In genomic region chr6:5567352-5567751, GRCh38 we compare ENCODE assay signal across 28 cellular contexts.
DNase-seq lines count a peak whose midpoint lies in the region; ATAC-seq, FAIRE-seq and TF ChIP-seq lines count a peak whose summit lies in the region.
"Had no signal": no experiment of that assay in that cellular context is flagged by ENCODE, and none has a peak within 500 bp of the region (broad histone marks: within the 10 kb centered on the region; RNA-seq: fewer than 3 reads in every experiment).

No MANE protein-coding gene starts in this region.

- no peak for TF ChIP-seq POLR2A in H54 (IDR thresholded peaks at IDR 0.05; ENCODE audit: low read depth, low read length)
- TF ChIP-seq POLR2A in vagina (IDR thresholded peaks at IDR 0.05): no peak

- DNase-seq in SW480 (ENCODE audit: low spot score) (peak; percentile 15), GM13977 (ENCODE audit: low spot score) (no peak), H54 (ENCODE audit: insufficient read length, low spot score) (no peak), vagina (ENCODE audit: extremely low spot score in 2 of 2) (no peak)
- DNase-seq in stimulated activated CD4-positive, alpha-beta T cell treated with anti-CD3 and anti-CD28 coated beads, Interleukin-1b, Interleukin-23, amount 100 ng/mL, for 48 hours: no peak
- DNase-seq: activated B cell treated with CpG ODN at 0.5 μM for 24 hours; activated CD4-positive, alpha-beta T cell treated with anti-CD3 and anti-CD28 coated beads, Interleukin-2, amount 50 U/mL, for 48 hours; activated effector memory CD4-positive, alpha-beta T cell treated with Interleukin-2 at 50 U/mL for 16 hours; cerebellar nuclear complex; EL; glutamatergic neuron; GOT3; kidney; MG63; NCI-H1417; NCI-H2081; PC-9; retina; Right ventricle myocardium superior; T1000; uterus had no signal

- ATAC-seq in GM18499 (IDR thresholded peaks at IDR 0.05; ENCODE audit: insufficient read depth, unreplicated experiment): peak; percentile 43
- peak; percentile 69 for ATAC-seq in GM19351 (IDR thresholded peaks at IDR 0.05; ENCODE audit: unreplicated experiment)
- peak; percentile 56 for ATAC-seq in HG03039 (IDR thresholded peaks at IDR 0.05; ENCODE audit: unreplicated experiment)
- ATAC-seq: K562; natural killer cell treated with Interleukin-12 subunit alpha and Interleukin-12 subunit beta and Interleukin-15 and Interleukin-18, amount 100 ng/mL, for 72 hours; stimulated activated memory B cell treated with anti-CD40 and anti-IgM and Interleukin-4, amounts not matched to agents 10 μg/mL and 1 μg/mL and 100 μg/mL, for 72 hours had no signal

- in situ Hi-C loops in GM13977 (cut with MboI; ENCODE audit: low pct_unique_long_range_greater_than_20kb, low sequenced_read_pairs, unreplicated experiment): no loop called here

- no peaks in the 10 kb centered on the region for H3K9me3 ChIP-seq in vagina
- H3K9me3 ChIP-seq: uterus had no signal

- H3K27ac ChIP-seq in vagina: no peak overlapping the region
- H3K27ac ChIP-seq: PC-9, uterus had no signal

- H3K4me1 ChIP-seq in vagina: peaks cover 6% of the 10 kb centered on the region
- H3K4me1 ChIP-seq: uterus had no signal

- no peaks in the 10 kb centered on the region for H3K36me3 ChIP-seq in vagina
- H3K36me3 ChIP-seq: MG63, uterus had no signal

- H3K27me3 ChIP-seq in vagina: no peaks in the 10 kb centered on the region
- H3K27me3 ChIP-seq: MG63, uterus had no signal

- TF ChIP-seq CTCF in GM13977 (IDR thresholded peaks at IDR 0.05; ENCODE audit: extremely low read depth, insufficient read depth, missing control alignments): no peak
- TF ChIP-seq CTCF in vagina (IDR thresholded peaks at IDR 0.05): no peak

- intact Hi-C loops in vagina (cut with DNase I): no loop called here

- no peak for FAIRE-seq in H54 (lab: Jason Lieb, UNC)
- FAIRE-seq: kidney had no signal

- H3K4me3 ChIP-seq in vagina: no peak overlapping the region
- H3K4me3 ChIP-seq: K562, MG63, PC-9, smooth muscle cell, uterus had no signal
